8 cellular contexts compared by ENCODE assay signal in the genomic region with DNA sequence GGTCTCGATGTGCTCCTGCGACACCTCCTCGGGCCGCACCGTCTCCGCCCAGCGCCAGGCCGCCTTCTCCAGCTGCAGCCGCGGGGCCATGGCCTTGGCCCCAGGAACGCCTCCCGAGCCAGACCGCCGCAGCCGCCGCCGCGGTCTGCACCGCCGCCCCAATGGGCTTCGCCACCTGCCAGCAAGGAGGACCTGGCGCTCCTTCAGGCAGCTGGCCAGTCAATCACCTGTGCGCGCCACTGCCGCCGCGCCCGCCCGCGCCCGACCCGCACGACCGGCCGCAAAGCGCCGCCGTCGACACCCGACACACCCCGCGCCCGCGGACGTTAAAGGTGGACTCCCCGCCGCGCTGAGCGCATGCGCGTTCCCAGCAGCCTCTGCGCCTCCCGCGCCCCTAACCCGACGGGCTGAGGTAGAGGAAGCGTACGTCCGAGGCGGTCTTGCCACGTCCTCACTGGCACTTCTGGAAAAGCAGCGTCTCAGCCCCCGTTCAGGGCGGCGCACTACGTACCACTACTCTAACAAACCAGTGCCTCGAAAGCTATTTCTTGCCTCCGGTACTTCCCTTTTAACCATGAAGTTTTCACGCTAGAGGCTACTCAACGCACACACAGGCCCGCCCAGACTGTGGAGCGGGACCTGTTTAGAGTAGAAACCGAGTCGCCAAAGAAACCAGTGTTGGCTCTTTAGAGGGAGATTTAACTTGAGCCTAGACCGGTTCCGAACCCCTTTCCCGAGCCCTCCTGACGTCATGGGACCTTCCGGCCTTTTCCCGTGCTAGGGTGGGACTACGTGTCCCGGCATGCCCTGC. TPM values are rescaled to one million over a fixed set of nuclear protein-coding genes. Genes with fewer than 3 reads are reported as not detected.
DNase-seq lines count a peak whose midpoint lies in the region; TF ChIP-seq lines count a peak whose summit lies in the region.

A gene with protein sequence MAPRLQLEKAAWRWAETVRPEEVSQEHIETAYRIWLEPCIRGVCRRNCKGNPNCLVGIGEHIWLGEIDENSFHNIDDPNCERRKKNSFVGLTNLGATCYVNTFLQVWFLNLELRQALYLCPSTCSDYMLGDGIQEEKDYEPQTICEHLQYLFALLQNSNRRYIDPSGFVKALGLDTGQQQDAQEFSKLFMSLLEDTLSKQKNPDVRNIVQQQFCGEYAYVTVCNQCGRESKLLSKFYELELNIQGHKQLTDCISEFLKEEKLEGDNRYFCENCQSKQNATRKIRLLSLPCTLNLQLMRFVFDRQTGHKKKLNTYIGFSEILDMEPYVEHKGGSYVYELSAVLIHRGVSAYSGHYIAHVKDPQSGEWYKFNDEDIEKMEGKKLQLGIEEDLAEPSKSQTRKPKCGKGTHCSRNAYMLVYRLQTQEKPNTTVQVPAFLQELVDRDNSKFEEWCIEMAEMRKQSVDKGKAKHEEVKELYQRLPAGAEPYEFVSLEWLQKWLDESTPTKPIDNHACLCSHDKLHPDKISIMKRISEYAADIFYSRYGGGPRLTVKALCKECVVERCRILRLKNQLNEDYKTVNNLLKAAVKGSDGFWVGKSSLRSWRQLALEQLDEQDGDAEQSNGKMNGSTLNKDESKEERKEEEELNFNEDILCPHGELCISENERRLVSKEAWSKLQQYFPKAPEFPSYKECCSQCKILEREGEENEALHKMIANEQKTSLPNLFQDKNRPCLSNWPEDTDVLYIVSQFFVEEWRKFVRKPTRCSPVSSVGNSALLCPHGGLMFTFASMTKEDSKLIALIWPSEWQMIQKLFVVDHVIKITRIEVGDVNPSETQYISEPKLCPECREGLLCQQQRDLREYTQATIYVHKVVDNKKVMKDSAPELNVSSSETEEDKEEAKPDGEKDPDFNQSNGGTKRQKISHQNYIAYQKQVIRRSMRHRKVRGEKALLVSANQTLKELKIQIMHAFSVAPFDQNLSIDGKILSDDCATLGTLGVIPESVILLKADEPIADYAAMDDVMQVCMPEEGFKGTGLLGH (minus strand): TSS at position 282 of the 811 bp plus-strand sequence. CDS start 192 bp downstream, at position 90.

- peak within 1 kb of the TSS; percentile 94 for H3K4me3 Mint-ChIP-seq in HFFc6

- H3K4me3 ChIP-seq in neuron (ENCODE audit: low read length) = peak within 1 kb of the TSS; percentile 68

- peaks cover 29% of the 10 kb centered on the region for H3K4me1 Mint-ChIP-seq in HFFc6 (ENCODE audit: low read depth)

- H3K9me3 ChIP-seq in neuron (ENCODE audit: low read length) = no peaks in the 10 kb centered on the region

- H3K4me1 ChIP-seq in neuron (ENCODE audit: insufficient read depth, low read length) = peaks cover 4% of the 10 kb centered on the region

- no peak for TF ChIP-seq CTCF in HFFc6 (IDR thresholded peaks at IDR 0.05)

- H3K36me3 Mint-ChIP-seq in HFFc6 (ENCODE audit: low read depth) = peaks cover 21% of the 10 kb centered on the region; the same call in 1 of the 2 replicates

- H3K9me3 Mint-ChIP-seq in HFFc6 = no peaks in the 10 kb centered on the region; the same call in none of the 2 replicates

- in situ Hi-C loops in SK-MEL-5 (cut with HindIII; ENCODE audit: low pct_unique_long_range_greater_than_20kb, low sequenced_read_pairs) = no loop called here

- peak; percentile 98 for DNase-seq in GM03348 (ENCODE audit: low spot score)
- peak; percentile 95 for DNase-seq in HFFc6
- DNase-seq in NAMALWA (ENCODE audit: low spot score) = peak; percentile 97
- DNase-seq in SK-MEL-5 (ENCODE audit: low read depth, low spot score) = peak; percentile 95
- DNase-seq in activated naive CD4-positive, alpha-beta T cell treated with Interleukin-2 at 50 U/mL for 16 hours = peak; percentile 97
- peak; percentile 94 for DNase-seq in foreskin melanocyte
- DNase-seq in stromal cell of bone marrow (ENCODE audit: low read depth) = peak; percentile 94

- H3K27me3 ChIP-seq in neuron (ENCODE audit: insufficient read depth, low read length) = no peaks in the 10 kb centered on the region

- H2AFZ ChIP-seq in neuron (ENCODE audit: low read depth, low read length) = peak within 1 kb of the TSS; percentile 69

- H3K27me3 Mint-ChIP-seq in HFFc6 (ENCODE audit: insufficient read depth) = peaks cover 2% of the 10 kb centered on the region; the same call in 1 of the 2 replicates

- H3K27ac Mint-ChIP-seq in HFFc6 = peak within 1 kb of the TSS; percentile 100

- H3K36me3 ChIP-seq in neuron (ENCODE audit: insufficient read depth, low read length) = no peaks in the 10 kb centered on the region

RNA-seq across cellular contexts. Expression of the gene that starts here (rescaled TPM):
- 10 to 100 TPM; 45.0 to 54.2 (median 51.1) TPM for total RNA-seq in HFFc6 (2021; fragmentation: NEBNext Ultra II Directional; extraction: Animal tissue kit (Norgen Biotek cat#: 25700))
- total RNA-seq in SK-MEL-5 (2014; rRNA removed; shearing (Covaris generic)) = 57.3 and 58.3 TPM in 2 replicates
- 42.8 and 53.2 TPM in 2 replicates for polyA plus RNA-seq in SK-MEL-5 (2015; cell fraction: cytosol; rRNA removed)
- polyA plus RNA-seq in SK-MEL-5 (2015; cell fraction: nucleus; rRNA removed) = 201 and 283 TPM in 2 replicates

Comparison
In these comparisons a context has a peak if more than half of its experiments do, and no peak if none do; other contexts are left out.
1. Peak in every context shown above with its lines: DNase-seq and H3K4me3 ChIP-seq.